8 cellular contexts compared by ENCODE assay signal in the genomic region with DNA sequence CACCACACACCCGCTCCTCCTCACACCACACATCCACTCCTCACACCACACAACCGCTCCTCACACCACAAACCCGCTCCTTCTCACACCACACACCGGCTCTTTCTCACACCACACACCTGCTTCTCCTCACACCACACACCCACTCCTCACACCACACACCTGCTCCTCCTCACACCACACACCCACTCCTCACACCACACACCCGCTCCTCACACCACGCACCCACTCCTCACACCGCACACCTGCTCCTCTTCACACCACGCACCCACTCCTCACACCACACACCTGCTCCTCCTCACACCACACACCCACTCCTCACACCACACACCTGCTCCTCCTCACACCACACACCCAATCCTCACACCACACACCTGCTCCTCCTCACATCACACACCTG. TPM values are rescaled to one million over a fixed set of nuclear protein-coding genes. Genes with fewer than 3 reads are reported as not detected.
"Had no signal": no experiment of that assay in that cellular context is flagged by ENCODE, and none has a peak within 500 bp of the region (broad histone marks: within the 10 kb centered on the region; RNA-seq: fewer than 3 reads in every experiment).

No MANE protein-coding gene starts in this region.

RNA-seq across cellular contexts. Expression of a gene that starts 6.2 kb away (rescaled TPM):
- total RNA-seq: activated CD8-positive, alpha-beta T cell treated with anti-CD3 and anti-CD28 coated beads, Interleukin-2, amount 10 ng/mL, durations not matched to agents 7 days and 5 days; activated naive CD8-positive, alpha-beta T cell treated with anti-CD3 and anti-CD28 coated beads, Interleukin-2, amount 10 ng/mL, durations not matched to agents 7 days and 5 days; LHCN-M2; M059J; PC-9; T-helper 17 cell; WTC11 had no signal

RNA-seq across cellular contexts. Expression of a gene that starts 25.4 kb away (rescaled TPM):
- total RNA-seq: activated CD8-positive, alpha-beta T cell treated with anti-CD3 and anti-CD28 coated beads, Interleukin-2, amount 10 ng/mL, durations not matched to agents 7 days and 5 days; activated naive CD8-positive, alpha-beta T cell treated with anti-CD3 and anti-CD28 coated beads, Interleukin-2, amount 10 ng/mL, durations not matched to agents 7 days and 5 days; adrenal gland; LHCN-M2; M059J; PC-9; T-helper 17 cell; WTC11 had no signal
- polyA plus RNA-seq: adrenal gland had no signal

RNA-seq across cellular contexts. Expression of a gene that starts 49.5 kb away (rescaled TPM):
- total RNA-seq: activated CD8-positive, alpha-beta T cell treated with anti-CD3 and anti-CD28 coated beads, Interleukin-2, amount 10 ng/mL, durations not matched to agents 7 days and 5 days; activated naive CD8-positive, alpha-beta T cell treated with anti-CD3 and anti-CD28 coated beads, Interleukin-2, amount 10 ng/mL, durations not matched to agents 7 days and 5 days; adrenal gland; LHCN-M2; PC-9; T-helper 17 cell; WTC11 had no signal
- polyA plus RNA-seq: adrenal gland had no signal
